8 cellular contexts compared by ENCODE assay signal in the genomic region with DNA sequence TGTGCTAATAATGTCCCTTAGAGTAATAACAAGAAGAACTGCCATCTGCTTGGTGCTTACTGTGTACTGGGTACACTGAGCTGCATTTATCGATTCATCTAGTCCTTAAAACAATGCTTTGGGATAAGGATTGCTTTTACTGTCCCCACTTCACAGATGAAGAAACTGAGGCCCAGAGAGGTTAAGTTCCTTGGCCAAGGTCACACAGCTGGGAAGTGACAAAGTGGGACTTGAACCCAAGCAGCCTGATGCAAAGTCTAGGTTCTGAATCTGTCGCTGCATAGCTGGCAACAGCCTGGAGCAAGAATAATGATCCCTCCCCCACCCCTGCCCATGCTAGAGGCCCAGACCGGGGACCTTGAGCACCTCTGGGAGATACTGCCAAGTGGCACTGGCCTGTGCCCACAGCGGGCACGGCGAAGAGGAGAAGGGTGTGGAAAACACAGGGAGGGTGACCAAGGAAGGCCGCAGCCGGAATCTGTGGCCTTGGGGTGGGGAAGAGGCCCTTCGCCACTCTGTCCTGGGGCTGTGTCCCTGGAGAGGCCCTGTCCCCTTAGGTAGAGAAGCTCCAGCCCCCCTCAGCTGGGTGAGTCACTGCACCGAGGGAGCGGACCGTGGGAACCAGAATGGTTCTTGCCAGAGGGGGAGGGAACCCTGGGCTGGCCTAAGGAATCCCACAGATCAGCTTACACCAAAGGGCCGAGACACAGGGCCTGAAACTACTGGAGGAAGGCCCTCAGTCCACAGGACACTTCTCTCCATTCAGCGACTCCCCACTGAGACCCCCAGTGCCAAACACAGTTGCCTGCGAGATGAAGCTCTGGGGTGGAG. TPM values are rescaled to one million over a fixed set of nuclear protein-coding genes. Genes with fewer than 3 reads are reported as not detected.
DNase-seq lines count a peak whose midpoint lies in the region; ATAC-seq and TF ChIP-seq lines count a peak whose summit lies in the region.

No MANE protein-coding gene starts in this region.

- H3K4me1 Mint-ChIP-seq in natural killer cell = peaks cover 65 to 72% of the 10 kb centered on the region in 2 donors
- H3K4me1 Mint-ChIP-seq in natural killer cell treated with Interleukin-12 subunit alpha and Interleukin-12 subunit beta and Interleukin-15 and Interleukin-18, amount 100 ng/mL, for 72 hours (ENCODE audit: low read depth in 2 of 2) = peaks cover 22 to 41% of the 10 kb centered on the region in 2 donors

- WGBS in ectodermal cell, 2 experiments = 65 to 73% methylated on average over 15 of the region's 15 CpGs

- H3K4me1 ChIP-seq in ectodermal cell (ENCODE audit: control insufficient read depth, insufficient read depth, low read length) = peaks cover 37% of the 10 kb centered on the region
- H3K4me1 ChIP-seq in mucosa of descending colon (ENCODE audit: low read depth) = peaks cover 8% of the 10 kb centered on the region

- ATAC-seq in natural killer cell (no peak), mucosa of descending colon (peak; percentile 7), HG03095 (IDR thresholded peaks at IDR 0.05; ENCODE audit: unreplicated experiment) (no peak)
- ATAC-seq in natural killer cell treated with Interleukin-12 subunit alpha and Interleukin-12 subunit beta and Interleukin-15 and Interleukin-18, amount 100 ng/mL, for 72 hours = no peak

- H3K9me3 ChIP-seq in ectodermal cell (ENCODE audit: control insufficient read depth, low read length) = no peaks in the 10 kb centered on the region
- no peaks in the 10 kb centered on the region for H3K9me3 ChIP-seq in mucosa of descending colon

- H3K27me3 ChIP-seq in ectodermal cell (ENCODE audit: control insufficient read depth, insufficient read depth, low read length, poor library complexity, severe bottlenecking) = peaks cover 37% of the 10 kb centered on the region

- TF ChIP-seq CTCF in natural killer cell (IDR thresholded peaks at IDR 0.05) = no peak
- TF ChIP-seq CTCF in mucosa of descending colon (IDR thresholded peaks at IDR 0.05) = no peak

- H3K36me3 ChIP-seq in ectodermal cell (ENCODE audit: control insufficient read depth, insufficient read depth, low read length) (no peaks in the 10 kb centered on the region), mucosa of descending colon (ENCODE audit: low read depth) (no peaks in the 10 kb centered on the region)

- peak overlapping the region; percentile 2 for H3K4me3 ChIP-seq in ectodermal cell (ENCODE audit: insufficient read depth, low read depth, low read length)
- no peak overlapping the region for H3K4me3 ChIP-seq in mucosa of descending colon

- no peak overlapping the region for H3K27ac ChIP-seq in ectodermal cell (ENCODE audit: insufficient read depth, low read depth, low read length, poor library complexity, severe bottlenecking)

- no peaks in the 10 kb centered on the region for H3K36me3 Mint-ChIP-seq in natural killer cell
- no peaks in the 10 kb centered on the region for H3K36me3 Mint-ChIP-seq in natural killer cell treated with Interleukin-12 subunit alpha and Interleukin-12 subunit beta and Interleukin-15 and Interleukin-18, amount 100 ng/mL, for 72 hours

- peaks cover 0 to 10% of the 10 kb centered on the region in 2 donors for H3K27me3 Mint-ChIP-seq in natural killer cell (ENCODE audit: low read depth in 2 of 2)
- H3K27me3 Mint-ChIP-seq in natural killer cell treated with Interleukin-12 subunit alpha and Interleukin-12 subunit beta and Interleukin-15 and Interleukin-18, amount 100 ng/mL, for 72 hours = peaks cover 7 to 11% of the 10 kb centered on the region in 2 donors

- no peak overlapping the region for H3K27ac Mint-ChIP-seq in natural killer cell
- no peak overlapping the region for H3K27ac Mint-ChIP-seq in natural killer cell treated with Interleukin-12 subunit alpha and Interleukin-12 subunit beta and Interleukin-15 and Interleukin-18, amount 100 ng/mL, for 72 hours

- no peak for DNase-seq in natural killer cell
- no peak for DNase-seq in natural killer cell treated with Interleukin-12 subunit alpha and Interleukin-12 subunit beta and Interleukin-15 and Interleukin-18, amount 100 ng/mL, for 72 hours (ENCODE audit: low spot score)
- DNase-seq in mucosa of descending colon = peak in 1 of 3 donors; percentile 59
- no peak for DNase-seq in DMS79 (lab: John Stamatoyannopoulos, UW)
- no peak for DNase-seq in Ammon's horn (ENCODE audit: low spot score)
- no peak for DNase-seq in NCI-H1048 (lab: John Stamatoyannopoulos, UW)

- intact Hi-C loops in natural killer cell (cut with micrococcal nuclease) (no loop called here), mucosa of descending colon (cut with DNase I, micrococcal nuclease) (no loop called here)

- H3K9me3 Mint-ChIP-seq in natural killer cell = no peaks in the 10 kb centered on the region
- H3K9me3 Mint-ChIP-seq in natural killer cell treated with Interleukin-12 subunit alpha and Interleukin-12 subunit beta and Interleukin-15 and Interleukin-18, amount 100 ng/mL, for 72 hours = no peaks in the 10 kb centered on the region

- H3K4me3 Mint-ChIP-seq in natural killer cell = peak overlapping the region; percentile 32
- no peak overlapping the region for H3K4me3 Mint-ChIP-seq in natural killer cell treated with Interleukin-12 subunit alpha and Interleukin-12 subunit beta and Interleukin-15 and Interleukin-18, amount 100 ng/mL, for 72 hours

RNA-seq across cellular contexts. Expression of gene PLXND1, which starts 3.5 kb away (rescaled TPM):
- total RNA-seq in natural killer cell (100 to 1,000 TPM; 135 to 214 (median 189) TPM), mucosa of descending colon (10 to 100 TPM; 26.8 to 57.1 (median 48.1) TPM)
- 1 to 10 TPM; 2.8 to 4.8 TPM for total RNA-seq in natural killer cell treated with Interleukin-12 subunit alpha and Interleukin-12 subunit beta and Interleukin-15 and Interleukin-18, amount 100 ng/mL, for 72 hours
- 24.0 TPM for polyA plus RNA-seq in ectodermal cell (2013, experiment 1 of 4)
- 29.5 TPM for polyA plus RNA-seq in ectodermal cell (2013, experiment 2 of 4)
- polyA plus RNA-seq in ectodermal cell (2013, experiment 3 of 4) = 24.5 TPM
- 31.2 TPM for polyA plus RNA-seq in ectodermal cell (2013, experiment 4 of 4)

RNA-seq across cellular contexts. Expression of gene H1-8, which starts 60.0 kb away (rescaled TPM):
- total RNA-seq in natural killer cell (not detected), mucosa of descending colon (not detected)
- total RNA-seq in natural killer cell treated with Interleukin-12 subunit alpha and Interleukin-12 subunit beta and Interleukin-15 and Interleukin-18, amount 100 ng/mL, for 72 hours = not detected
- polyA plus RNA-seq in ectodermal cell (2013, experiment 1 of 4) = not detected
- polyA plus RNA-seq in ectodermal cell (2013, experiment 2 of 4) = not detected
- polyA plus RNA-seq in ectodermal cell (2013, experiment 3 of 4) = not detected
- not detected for polyA plus RNA-seq in ectodermal cell (2013, experiment 4 of 4)

Comparison
In these comparisons a context has a peak if more than half of its experiments do, and no peak if none do; other contexts are left out.
1. RNA of gene PLXND1, which starts 3.5 kb away (total RNA-seq): 135 to 214 TPM in natural killer cell and 26.8 to 57.1 TPM in mucosa of descending colon; 2.8 to 4.8 TPM in natural killer cell treated with Interleukin-12 subunit alpha and Interleukin-12 subunit beta and Interleukin-15 and Interleukin-18, amount 100 ng/mL, for 72 hours; every median in the first group is over 4 times any median in the second.